ENCODE assay signal across 31 cellular contexts in genomic region chrX:76802698-76803097, GRCh38.
DNase-seq lines count a peak whose midpoint lies in the region; ATAC-seq and TF ChIP-seq lines count a peak whose summit lies in the region.
"Had no signal": no experiment of that assay in that cellular context is flagged by ENCODE, and none has a peak within 500 bp of the region (broad histone marks: within the 10 kb centered on the region; RNA-seq: fewer than 3 reads in every experiment).

No MANE protein-coding gene starts in this region.

- H3K27me3 ChIP-seq in GM23248 (replicated peaks; ENCODE audit: insufficient read depth) = no peaks in the 10 kb centered on the region
- no peaks in the 10 kb centered on the region for H3K27me3 ChIP-seq in brain microvascular endothelial cell (replicated peaks)
- H3K27me3 ChIP-seq: foreskin keratinocyte, stomach had no signal

- no peak overlapping the region for H3K27ac ChIP-seq in GM23248
- H3K27ac ChIP-seq in brain microvascular endothelial cell = no peak overlapping the region
- H3K27ac ChIP-seq: BLaER1, foreskin keratinocyte, HL-60, left ventricle myocardium inferior, stomach had no signal

- H3F3A ChIP-seq in GM23248 (ENCODE audit: insufficient read depth) = no peaks in the 10 kb centered on the region

- no peaks in the 10 kb centered on the region for H4K20me1 ChIP-seq in GM23248 (ENCODE audit: insufficient read depth)
- H4K20me1 ChIP-seq: BLaER1 had no signal

- H3K36me3 ChIP-seq in GM23248 (ENCODE audit: low read depth) (no peaks in the 10 kb centered on the region), brain microvascular endothelial cell (replicated peaks) (no peaks in the 10 kb centered on the region)
- H3K36me3 ChIP-seq: BLaER1, left ventricle myocardium inferior, stomach had no signal

- no peak overlapping the region for H3K9ac ChIP-seq in GM23248
- H3K9ac ChIP-seq: BLaER1 had no signal

- WGBS in GM23248 (ENCODE audit: low coverage in 1 of 2, low lambda C conversion rate in 2 of 2, missing lambda C conversion rate in 2 of 2), 2 experiments = 0 to 33% methylated on average over 2 to 4 of the region's 4 CpGs

- H3K4me1 ChIP-seq in GM23248 (ENCODE audit: insufficient read depth) = no peaks in the 10 kb centered on the region
- H3K4me1 ChIP-seq: BLaER1, foreskin keratinocyte, left ventricle myocardium inferior, stomach had no signal

- DNase-seq in GM23248 = peak; percentile 32
- peak; percentile 75 for DNase-seq in NCI-H460 (ENCODE audit: extremely low read depth, low read depth)
- peak; percentile 0 for DNase-seq in brain microvascular endothelial cell
- DNase-seq in fibroblast of villous mesenchyme (ENCODE audit: low read depth) = peak; percentile 0
- no peak for DNase-seq in activated CD8-positive, alpha-beta memory T cell treated with anti-CD3 and anti-CD28 coated beads, Interleukin-2, amount 50 U/mL, for 4 hours
- DNase-seq in NCI-H446 (lab: John Stamatoyannopoulos, UW) = no peak
- DNase-seq: activated CD8-positive, alpha-beta T cell treated with anti-CD3 and anti-CD28 coated beads, Interleukin-2, amount 10 ng/mL, durations not matched to agents 7 days and 5 days; activated naive CD4-positive, alpha-beta T cell treated with anti-CD3 and anti-CD28 coated beads, Interleukin-2, amount 10 ng/mL, durations not matched to agents 7 days and 5 days; amniotic stem cell; effector CD8-positive, alpha-beta T cell; EL; H7; head of caudate nucleus; Kasumi-1; left ventricle myocardium inferior; mesendoderm; NCI-H1092 treated with DMSO at 0.1 percent for 48 hours; NCI-H1930; NCI-H526; OCI-M1; right cardiac atrium; Right ventricle myocardium superior; stimulated activated CD8-positive, alpha-beta memory T cell treated with anti-CD3 and anti-CD28 coated beads, Interleukin-4, amount 100 ng/mL, for 48 hours; stomach; T-helper 2 cell had no signal

- H2AFZ ChIP-seq in GM23248 = no peak overlapping the region

- no peak for TF ChIP-seq CTCF in brain microvascular endothelial cell (IDR thresholded peaks at IDR 0.05; ENCODE audit: low read depth, low read length, missing control alignments)
- TF ChIP-seq CTCF in fibroblast of villous mesenchyme (IDR thresholded peaks at IDR 0.05; ENCODE audit: insufficient read depth, low read depth, low read length) = no peak

- no peaks in the 10 kb centered on the region for H3K9me2 ChIP-seq in GM23248 (ENCODE audit: insufficient read depth)

- H3K4me2 ChIP-seq in GM23248 (ENCODE audit: unreplicated experiment) = no peak overlapping the region
- H3K4me2 ChIP-seq: BLaER1 had no signal

- no peaks in the 10 kb centered on the region for H3K79me2 ChIP-seq in GM23248 (ENCODE audit: insufficient read depth)

- H3K4me3 ChIP-seq in GM23248 = no peak overlapping the region
- H3K4me3 ChIP-seq in brain microvascular endothelial cell (ENCODE audit: low read depth, low read length) = no peak overlapping the region
- H3K4me3 ChIP-seq in fibroblast of villous mesenchyme (ENCODE audit: low read depth, low read length) = no peak overlapping the region
- H3K4me3 ChIP-seq: BLaER1, GM12878, left ventricle myocardium inferior, stomach had no signal

- H3K9me3 ChIP-seq in GM23248 (ENCODE audit: low read depth) = no peaks in the 10 kb centered on the region
- H3K9me3 ChIP-seq: BLaER1, left ventricle myocardium inferior had no signal

- in situ Hi-C loops in GM23248 (cut with MboI) = no loop called here
- in situ Hi-C loops in brain microvascular endothelial cell (cut with HindIII; ENCODE audit: low pct_ligation_motif_present, low sequenced_read_pairs) = no loop called here

- ATAC-seq in HG02840 (IDR thresholded peaks at IDR 0.05; ENCODE audit: low FRiP score, unreplicated experiment) = no peak
- ATAC-seq: activated CD8-positive, alpha-beta T cell treated with anti-CD3 and anti-CD28 coated beads, Interleukin-2, amount 10 ng/mL, durations not matched to agents 7 days and 5 days; activated T-helper 17 cell treated with anti-CD3 and anti-CD28 coated beads, Interleukin-2, amount 50 U/mL, for 72 hours; foreskin keratinocyte; GM12878; right cardiac atrium had no signal

Comparison
In these comparisons a context has a peak if more than half of its experiments do, and no peak if none do; other contexts are left out.
1. DNase-seq: peak in GM23248 (single experiment), NCI-H460 (single experiment), brain microvascular endothelial cell (single experiment) and fibroblast of villous mesenchyme (single experiment); none in activated CD8-positive, alpha-beta memory T cell treated with anti-CD3 and anti-CD28 coated beads, Interleukin-2, amount 50 U/mL, for 4 hours (single experiment) and NCI-H446 (0 of 2).